Comparison of ENCODE assay signal across 1 cellular context in the genomic region with DNA sequence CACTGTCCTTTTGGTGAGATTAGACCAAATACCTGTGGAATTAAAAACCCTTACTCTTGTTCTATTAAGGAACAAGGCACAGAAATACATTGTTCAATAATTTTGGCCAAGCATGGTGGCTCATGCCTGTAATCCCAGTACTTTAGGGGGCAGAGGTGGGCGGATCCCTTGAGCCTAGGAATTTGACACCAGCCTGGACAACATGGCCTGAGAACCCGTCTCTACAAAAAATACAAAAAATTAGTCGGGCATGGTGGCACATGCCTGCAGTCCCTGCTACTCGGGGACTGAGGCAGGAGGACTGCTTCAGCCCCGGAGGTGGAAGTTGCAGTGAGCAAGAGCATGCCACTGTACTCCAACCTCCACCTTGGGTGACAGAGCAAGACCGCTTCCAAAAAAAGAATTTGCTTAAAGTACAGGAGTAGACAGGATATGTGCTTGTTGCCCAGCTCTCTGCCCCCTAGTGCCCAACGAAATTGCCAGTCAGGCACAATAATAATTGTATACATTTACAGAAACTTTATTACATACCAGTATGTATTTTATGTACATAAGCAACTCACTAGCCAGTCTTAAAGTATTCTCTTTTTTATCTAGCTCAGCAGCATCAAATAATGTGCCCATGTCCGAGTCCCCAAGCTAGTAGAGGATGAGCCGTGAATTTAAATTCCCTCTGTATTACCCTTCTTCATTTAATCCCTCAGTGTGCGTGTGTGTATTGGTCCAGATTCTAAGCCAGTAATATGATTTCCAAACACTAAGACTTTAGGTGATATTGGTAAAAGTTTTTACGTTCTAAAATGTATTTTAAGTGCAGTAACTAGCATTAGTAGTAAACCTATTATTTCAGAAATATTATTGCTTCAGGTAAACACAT.
TF ChIP-seq lines count a peak whose summit lies in the region.

No MANE protein-coding gene starts in this region.

TF ChIP-seq in HepG2, 621 proteins besides CTCF, POLR2A, EP300 and RAD21 (continued from another document and continues in another):
- TF ChIP-seq, protein P1, sequence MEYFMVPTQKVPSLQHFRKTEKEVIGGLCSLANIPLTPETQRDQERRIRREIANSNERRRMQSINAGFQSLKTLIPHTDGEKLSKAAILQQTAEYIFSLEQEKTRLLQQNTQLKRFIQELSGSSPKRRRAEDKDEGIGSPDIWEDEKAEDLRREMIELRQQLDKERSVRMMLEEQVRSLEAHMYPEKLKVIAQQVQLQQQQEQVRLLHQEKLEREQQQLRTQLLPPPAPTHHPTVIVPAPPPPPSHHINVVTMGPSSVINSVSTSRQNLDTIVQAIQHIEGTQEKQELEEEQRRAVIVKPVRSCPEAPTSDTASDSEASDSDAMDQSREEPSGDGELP (IDR thresholded peaks at IDR 0.05; ENCODE audit: borderline replicate concordance, low read depth), result no peak
- TF ChIP-seq ZNF781 (CRISPR knock-in tag; IDR thresholded peaks at IDR 0.05; ENCODE audit: borderline replicate concordance, not compliant biosample characterization) (peak; percentile 26), ZNF850 (CRISPR knock-in tag; conservative IDR thresholded peaks at IDR 0.05) (no peak), ZBTB42 (CRISPR knock-in tag; IDR thresholded peaks at IDR 0.05) (no peak), ZNF367 (CRISPR knock-in tag; IDR thresholded peaks at IDR 0.05; ENCODE audit: borderline replicate concordance) (no peak), NR2F2 (IDR thresholded peaks at IDR 0.05; ENCODE audit: borderline replicate concordance, low read depth) (no peak), ZFP41 (CRISPR knock-in tag; IDR thresholded peaks at IDR 0.05; ENCODE audit: borderline replicate concordance) (no peak), MAFG (CRISPR knock-in tag; IDR thresholded peaks at IDR 0.05) (no peak), ARNT (IDR thresholded peaks at IDR 0.05) (no peak), RBFOX2 (IDR thresholded peaks at IDR 0.05; ENCODE audit: low read depth, low read length) (0 out of 2 replicates have a peak, but pooled peaks have one; percentile 16), SRSF9 (IDR thresholded peaks at IDR 0.05; ENCODE audit: borderline replicate concordance, insufficient read depth, low read depth, low read length, poor library complexity, severe bottlenecking) (no peak), ZNF44 (CRISPR knock-in tag; IDR thresholded peaks at IDR 0.05) (no peak), KAT8 (CRISPR knock-in tag; IDR thresholded peaks at IDR 0.05) (no peak), JUN (CRISPR knock-in tag; IDR thresholded peaks at IDR 0.05) (no peak), CCAR2 (optimal IDR thresholded peaks at IDR 0.05; ENCODE audit: low read depth, low read length) (no peak), HNF4A (CRISPR knock-in tag; IDR thresholded peaks at IDR 0.05) (no peak), ZSCAN9 (CRISPR knock-in tag; IDR thresholded peaks at IDR 0.05; ENCODE audit: borderline replicate concordance) (no peak), ZNF772 (CRISPR knock-in tag; IDR thresholded peaks at IDR 0.05) (no peak), ZNF777 (CRISPR knock-in tag; IDR thresholded peaks at IDR 0.05) (no peak), TBX2 (CRISPR knock-in tag; IDR thresholded peaks at IDR 0.05; ENCODE audit: borderline replicate concordance) (no peak), YEATS4 (CRISPR knock-in tag; IDR thresholded peaks at IDR 0.05; ENCODE audit: borderline replicate concordance) (no peak), MBNL3 (CRISPR knock-in tag; conservative IDR thresholded peaks at IDR 0.05) (no peak), MEIS1 (CRISPR knock-in tag; IDR thresholded peaks at IDR 0.05; ENCODE audit: borderline replicate concordance) (no peak), ZNF101 (CRISPR knock-in tag; IDR thresholded peaks at IDR 0.05; ENCODE audit: borderline replicate concordance, low read depth) (no peak), MED13 (CRISPR knock-in tag; IDR thresholded peaks at IDR 0.05) (0 out of 2 replicates have a peak, but pooled peaks have one; percentile 31), ZNF180 (CRISPR knock-in tag; IDR thresholded peaks at IDR 0.05; ENCODE audit: borderline replicate concordance, low read depth) (no peak), SPEN (CRISPR knock-in tag; IDR thresholded peaks at IDR 0.05; ENCODE audit: low read depth) (0 out of 2 replicates have a peak, but pooled peaks have one; percentile 25), GTF2F1 (IDR thresholded peaks at IDR 0.05; ENCODE audit: low read length) (no peak), MAFK (conservative IDR thresholded peaks at IDR 0.05 in 1 of 2, IDR thresholded peaks at IDR 0.05 in 1 of 2; ENCODE audit: low read length in 2 of 2) (peak in 1 of 2 experiments; percentile 26; a peak in 1 of 4 replicates), MIXL1 (CRISPR knock-in tag; IDR thresholded peaks at IDR 0.05) (0 out of 2 replicates have a peak, but pooled peaks have one; percentile 17), KLF9 (CRISPR knock-in tag; IDR thresholded peaks at IDR 0.05; ENCODE audit: low read depth) (no peak)
- TF ChIP-seq, protein P2, sequence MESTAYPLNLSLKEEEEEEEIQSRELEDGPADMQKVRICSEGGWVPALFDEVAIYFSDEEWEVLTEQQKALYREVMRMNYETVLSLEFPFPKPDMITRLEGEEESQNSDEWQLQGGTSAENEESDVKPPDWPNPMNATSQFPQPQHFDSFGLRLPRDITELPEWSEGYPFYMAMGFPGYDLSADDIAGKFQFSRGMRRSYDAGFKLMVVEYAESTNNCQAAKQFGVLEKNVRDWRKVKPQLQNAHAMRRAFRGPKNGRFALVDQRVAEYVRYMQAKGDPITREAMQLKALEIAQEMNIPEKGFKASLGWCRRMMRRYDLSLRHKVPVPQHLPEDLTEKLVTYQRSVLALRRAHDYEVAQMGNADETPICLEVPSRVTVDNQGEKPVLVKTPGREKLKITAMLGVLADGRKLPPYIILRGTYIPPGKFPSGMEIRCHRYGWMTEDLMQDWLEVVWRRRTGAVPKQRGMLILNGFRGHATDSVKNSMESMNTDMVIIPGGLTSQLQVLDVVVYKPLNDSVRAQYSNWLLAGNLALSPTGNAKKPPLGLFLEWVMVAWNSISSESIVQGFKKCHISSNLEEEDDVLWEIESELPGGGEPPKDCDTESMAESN (CRISPR knock-in tag; conservative IDR thresholded peaks at IDR 0.05), result no peak
- TF ChIP-seq, protein P3, sequence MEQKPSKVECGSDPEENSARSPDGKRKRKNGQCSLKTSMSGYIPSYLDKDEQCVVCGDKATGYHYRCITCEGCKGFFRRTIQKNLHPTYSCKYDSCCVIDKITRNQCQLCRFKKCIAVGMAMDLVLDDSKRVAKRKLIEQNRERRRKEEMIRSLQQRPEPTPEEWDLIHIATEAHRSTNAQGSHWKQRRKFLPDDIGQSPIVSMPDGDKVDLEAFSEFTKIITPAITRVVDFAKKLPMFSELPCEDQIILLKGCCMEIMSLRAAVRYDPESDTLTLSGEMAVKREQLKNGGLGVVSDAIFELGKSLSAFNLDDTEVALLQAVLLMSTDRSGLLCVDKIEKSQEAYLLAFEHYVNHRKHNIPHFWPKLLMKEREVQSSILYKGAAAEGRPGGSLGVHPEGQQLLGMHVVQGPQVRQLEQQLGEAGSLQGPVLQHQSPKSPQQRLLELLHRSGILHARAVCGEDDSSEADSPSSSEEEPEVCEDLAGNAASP (CRISPR knock-in tag; IDR thresholded peaks at IDR 0.05; ENCODE audit: borderline replicate concordance), result no peak
- TF ChIP-seq, protein P4, sequence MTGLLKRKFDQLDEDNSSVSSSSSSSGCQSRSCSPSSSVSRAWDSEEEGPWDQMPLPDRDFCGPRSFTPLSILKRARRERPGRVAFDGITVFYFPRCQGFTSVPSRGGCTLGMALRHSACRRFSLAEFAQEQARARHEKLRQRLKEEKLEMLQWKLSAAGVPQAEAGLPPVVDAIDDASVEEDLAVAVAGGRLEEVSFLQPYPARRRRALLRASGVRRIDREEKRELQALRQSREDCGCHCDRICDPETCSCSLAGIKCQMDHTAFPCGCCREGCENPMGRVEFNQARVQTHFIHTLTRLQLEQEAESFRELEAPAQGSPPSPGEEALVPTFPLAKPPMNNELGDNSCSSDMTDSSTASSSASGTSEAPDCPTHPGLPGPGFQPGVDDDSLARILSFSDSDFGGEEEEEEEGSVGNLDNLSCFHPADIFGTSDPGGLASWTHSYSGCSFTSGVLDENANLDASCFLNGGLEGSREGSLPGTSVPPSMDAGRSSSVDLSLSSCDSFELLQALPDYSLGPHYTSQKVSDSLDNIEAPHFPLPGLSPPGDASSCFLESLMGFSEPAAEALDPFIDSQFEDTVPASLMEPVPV (CRISPR knock-in tag; IDR thresholded peaks at IDR 0.05), result no peak
- TF ChIP-seq, protein P5, sequence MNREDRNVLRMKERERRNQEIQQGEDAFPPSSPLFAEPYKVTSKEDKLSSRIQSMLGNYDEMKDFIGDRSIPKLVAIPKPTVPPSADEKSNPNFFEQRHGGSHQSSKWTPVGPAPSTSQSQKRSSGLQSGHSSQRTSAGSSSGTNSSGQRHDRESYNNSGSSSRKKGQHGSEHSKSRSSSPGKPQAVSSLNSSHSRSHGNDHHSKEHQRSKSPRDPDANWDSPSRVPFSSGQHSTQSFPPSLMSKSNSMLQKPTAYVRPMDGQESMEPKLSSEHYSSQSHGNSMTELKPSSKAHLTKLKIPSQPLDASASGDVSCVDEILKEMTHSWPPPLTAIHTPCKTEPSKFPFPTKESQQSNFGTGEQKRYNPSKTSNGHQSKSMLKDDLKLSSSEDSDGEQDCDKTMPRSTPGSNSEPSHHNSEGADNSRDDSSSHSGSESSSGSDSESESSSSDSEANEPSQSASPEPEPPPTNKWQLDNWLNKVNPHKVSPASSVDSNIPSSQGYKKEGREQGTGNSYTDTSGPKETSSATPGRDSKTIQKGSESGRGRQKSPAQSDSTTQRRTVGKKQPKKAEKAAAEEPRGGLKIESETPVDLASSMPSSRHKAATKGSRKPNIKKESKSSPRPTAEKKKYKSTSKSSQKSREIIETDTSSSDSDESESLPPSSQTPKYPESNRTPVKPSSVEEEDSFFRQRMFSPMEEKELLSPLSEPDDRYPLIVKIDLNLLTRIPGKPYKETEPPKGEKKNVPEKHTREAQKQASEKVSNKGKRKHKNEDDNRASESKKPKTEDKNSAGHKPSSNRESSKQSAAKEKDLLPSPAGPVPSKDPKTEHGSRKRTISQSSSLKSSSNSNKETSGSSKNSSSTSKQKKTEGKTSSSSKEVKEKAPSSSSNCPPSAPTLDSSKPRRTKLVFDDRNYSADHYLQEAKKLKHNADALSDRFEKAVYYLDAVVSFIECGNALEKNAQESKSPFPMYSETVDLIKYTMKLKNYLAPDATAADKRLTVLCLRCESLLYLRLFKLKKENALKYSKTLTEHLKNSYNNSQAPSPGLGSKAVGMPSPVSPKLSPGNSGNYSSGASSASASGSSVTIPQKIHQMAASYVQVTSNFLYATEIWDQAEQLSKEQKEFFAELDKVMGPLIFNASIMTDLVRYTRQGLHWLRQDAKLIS (CRISPR knock-in tag; IDR thresholded peaks at IDR 0.05), result no peak
- TF ChIP-seq, protein P6, sequence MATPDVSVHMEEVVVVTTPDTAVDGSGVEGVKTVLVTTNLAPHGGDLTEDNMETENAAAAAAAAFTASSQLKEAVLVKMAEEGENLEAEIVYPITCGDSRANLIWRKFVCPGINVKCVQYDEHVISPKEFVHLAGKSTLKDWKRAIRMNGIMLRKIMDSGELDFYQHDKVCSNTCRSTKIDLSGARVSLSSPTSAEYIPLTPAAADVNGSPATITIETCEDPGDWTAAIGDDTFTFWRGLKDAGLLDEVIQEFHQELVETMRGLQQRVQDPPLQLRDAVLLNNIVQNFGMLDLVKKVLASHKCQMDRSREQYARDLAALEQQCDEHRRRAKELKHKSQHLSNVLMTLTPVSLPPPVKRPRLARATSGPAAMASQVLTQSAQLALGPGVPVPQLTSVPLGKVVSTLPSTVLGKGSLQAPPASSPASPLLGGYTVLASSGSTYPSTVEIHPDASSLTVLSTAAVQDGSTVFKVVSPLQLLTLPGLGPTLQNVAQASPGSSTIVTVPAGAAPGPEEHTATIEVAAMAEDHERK (CRISPR knock-in tag; IDR thresholded peaks at IDR 0.05; ENCODE audit: low read depth), result no peak
- TF ChIP-seq, protein P7, sequence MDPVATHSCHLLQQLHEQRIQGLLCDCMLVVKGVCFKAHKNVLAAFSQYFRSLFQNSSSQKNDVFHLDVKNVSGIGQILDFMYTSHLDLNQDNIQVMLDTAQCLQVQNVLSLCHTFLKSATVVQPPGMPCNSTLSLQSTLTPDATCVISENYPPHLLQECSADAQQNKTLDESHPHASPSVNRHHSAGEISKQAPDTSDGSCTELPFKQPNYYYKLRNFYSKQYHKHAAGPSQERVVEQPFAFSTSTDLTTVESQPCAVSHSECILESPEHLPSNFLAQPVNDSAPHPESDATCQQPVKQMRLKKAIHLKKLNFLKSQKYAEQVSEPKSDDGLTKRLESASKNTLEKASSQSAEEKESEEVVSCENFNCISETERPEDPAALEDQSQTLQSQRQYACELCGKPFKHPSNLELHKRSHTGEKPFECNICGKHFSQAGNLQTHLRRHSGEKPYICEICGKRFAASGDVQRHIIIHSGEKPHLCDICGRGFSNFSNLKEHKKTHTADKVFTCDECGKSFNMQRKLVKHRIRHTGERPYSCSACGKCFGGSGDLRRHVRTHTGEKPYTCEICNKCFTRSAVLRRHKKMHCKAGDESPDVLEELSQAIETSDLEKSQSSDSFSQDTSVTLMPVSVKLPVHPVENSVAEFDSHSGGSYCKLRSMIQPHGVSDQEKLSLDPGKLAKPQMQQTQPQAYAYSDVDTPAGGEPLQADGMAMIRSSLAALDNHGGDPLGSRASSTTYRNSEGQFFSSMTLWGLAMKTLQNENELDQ (CRISPR knock-in tag; IDR thresholded peaks at IDR 0.05; ENCODE audit: borderline replicate concordance), result no peak
- TF ChIP-seq, protein P8, sequence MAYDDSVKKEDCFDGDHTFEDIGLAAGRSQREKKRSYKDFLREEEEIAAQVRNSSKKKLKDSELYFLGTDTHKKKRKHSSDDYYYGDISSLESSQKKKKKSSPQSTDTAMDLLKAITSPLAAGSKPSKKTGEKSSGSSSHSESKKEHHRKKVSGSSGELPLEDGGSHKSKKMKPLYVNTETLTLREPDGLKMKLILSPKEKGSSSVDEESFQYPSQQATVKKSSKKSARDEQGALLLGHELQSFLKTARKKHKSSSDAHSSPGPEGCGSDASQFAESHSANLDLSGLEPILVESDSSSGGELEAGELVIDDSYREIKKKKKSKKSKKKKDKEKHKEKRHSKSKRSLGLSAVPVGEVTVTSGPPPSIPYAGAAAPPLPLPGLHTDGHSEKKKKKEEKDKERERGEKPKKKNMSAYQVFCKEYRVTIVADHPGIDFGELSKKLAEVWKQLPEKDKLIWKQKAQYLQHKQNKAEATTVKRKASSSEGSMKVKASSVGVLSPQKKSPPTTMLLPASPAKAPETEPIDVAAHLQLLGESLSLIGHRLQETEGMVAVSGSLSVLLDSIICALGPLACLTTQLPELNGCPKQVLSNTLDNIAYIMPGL (CRISPR knock-in tag; IDR thresholded peaks at IDR 0.05; ENCODE audit: borderline replicate concordance in 1 of 2, low read depth in 1 of 2), result no peak
